ENCODE assay signal across 10 cellular contexts in genomic region chr2:45823723-45824206, GRCh38.
DNase-seq lines count a peak whose midpoint lies in the region; ATAC-seq and TF ChIP-seq lines count a peak whose summit lies in the region.
"Had no signal": no experiment of that assay in that cellular context is flagged by ENCODE, and none has a peak within 500 bp of the region (broad histone marks: within the 10 kb centered on the region; RNA-seq: fewer than 3 reads in every experiment).

No MANE protein-coding gene starts in this region.

- H3K4me1 ChIP-seq in mucosa of descending colon (ENCODE audit: low read depth), result no peaks in the 10 kb centered on the region

- ATAC-seq in mucosa of descending colon, result peak; percentile 29
- ATAC-seq in HG03460 (IDR thresholded peaks at IDR 0.05; ENCODE audit: unreplicated experiment), result no peak
- ATAC-seq: T-helper 17 cell had no signal

- DNase-seq in AG20443 (ENCODE audit: low spot score) (peak; percentile 47), NCI-H1694 (lab: John Stamatoyannopoulos, UW) (peak; percentile 27), dorsolateral prefrontal cortex (peak; percentile 27 to 97 (median 70)), mucosa of descending colon (no peak), SKM-1 treated with dmso at 0.1 percent for 144 hours (lab: John Stamatoyannopoulos, UW; ENCODE audit: unreplicated experiment) (no peak), NCI-H1048 (lab: John Stamatoyannopoulos, UW) (no peak)
- DNase-seq in activated CD4-positive, alpha-beta T cell treated with anti-CD3 and anti-CD28 coated beads for 1 hour, result no peak
- DNase-seq: activated naive CD8-positive, alpha-beta T cell treated with anti-CD3 and anti-CD28 coated beads, Interleukin-2, amount 10 ng/mL, durations not matched to agents 7 days and 5 days; T-helper 17 cell had no signal

- H3K36me3 ChIP-seq in mucosa of descending colon (ENCODE audit: low read depth), result no peaks in the 10 kb centered on the region

- no peaks in the 10 kb centered on the region for H3K27me3 ChIP-seq in dorsolateral prefrontal cortex

- H3K27ac ChIP-seq in dorsolateral prefrontal cortex, result peak overlapping the region in 33 of 59 donors; percentile 2 to 75 (median 43)

- intact Hi-C loops in dorsolateral prefrontal cortex (cut with DNase I) (loop anchor here in 1 of 2 donors (5.0 kb wide), 1 partner anchor 41 kb away; no protein-coding TSS in a partner anchor), mucosa of descending colon (cut with DNase I, micrococcal nuclease) (no loop called here)

- no peaks in the 10 kb centered on the region for H3K9me3 ChIP-seq in mucosa of descending colon

- H3K4me3 ChIP-seq in dorsolateral prefrontal cortex (no peak overlapping the region), mucosa of descending colon (no peak overlapping the region)

- TF ChIP-seq CTCF in dorsolateral prefrontal cortex (IDR thresholded peaks at IDR 0.05 in 54 of 56, conservative IDR thresholded peaks at IDR 0.05 in 2 of 56; ENCODE audit: low read depth in 1 of 56, partially characterized antibody in 56 of 56) (no peak), mucosa of descending colon (IDR thresholded peaks at IDR 0.05) (no peak)

Comparison
In these comparisons a context has a peak if more than half of its experiments do, and no peak if none do; other contexts are left out.
1. DNase-seq: peak in AG20443 (single experiment), NCI-H1694 (single experiment) and dorsolateral prefrontal cortex (10 of 10); none in mucosa of descending colon (0 of 3), activated CD4-positive, alpha-beta T cell treated with anti-CD3 and anti-CD28 coated beads for 1 hour (single experiment), SKM-1 treated with dmso at 0.1 percent for 144 hours (single experiment) and NCI-H1048 (single experiment).